31 cellular contexts compared by ENCODE assay signal in genomic region chr5:167998148-167998767, GRCh38.
DNase-seq lines count a peak whose midpoint lies in the region; ATAC-seq and TF ChIP-seq lines count a peak whose summit lies in the region.
"Had no signal": no experiment of that assay in that cellular context is flagged by ENCODE, and none has a peak within 500 bp of the region (broad histone marks: within the 10 kb centered on the region; RNA-seq: fewer than 3 reads in every experiment).

No MANE protein-coding gene starts in this region.

- H3K4me3 ChIP-seq in GM23248 (no peak overlapping the region), SJSA1 (no peak overlapping the region), kidney epithelial cell (ENCODE audit: low read depth, low read length) (no peak overlapping the region), spleen (no peak overlapping the region)
- H3K4me3 ChIP-seq: dorsolateral prefrontal cortex, esophagus squamous epithelium, gastroesophageal sphincter, sigmoid colon, transverse colon had no signal

- H2BK20ac ChIP-seq in H9 (ENCODE audit: low read depth, low read length, poor library complexity, severe bottlenecking), result no peak overlapping the region

- intact Hi-C loops in spleen (cut with DNase I; ENCODE audit: low total_unique reads), result no loop called here

- no peak overlapping the region for H3T11ph ChIP-seq in H9 (ENCODE audit: low read length)

- no peak for ATAC-seq in stimulated activated memory B cell treated with anti-CD40 and anti-IgM and Interleukin-4, amounts not matched to agents 10 μg/mL and 1 μg/mL and 100 μg/mL, for 72 hours
- no peak for ATAC-seq in GM21619 (IDR thresholded peaks at IDR 0.05; ENCODE audit: unreplicated experiment)
- ATAC-seq: gastroesophageal sphincter had no signal

- peaks cover 30% of the 10 kb centered on the region for H3K79me2 ChIP-seq in GM23248 (ENCODE audit: insufficient read depth)
- no peaks in the 10 kb centered on the region for H3K79me2 ChIP-seq in H9 (ENCODE audit: insufficient read depth, low read length)

- H3K27me3 ChIP-seq in GM23248 (replicated peaks; ENCODE audit: insufficient read depth), result no peaks in the 10 kb centered on the region
- H3K27me3 ChIP-seq in SJSA1 (replicated peaks), result no peaks in the 10 kb centered on the region
- no peaks in the 10 kb centered on the region for H3K27me3 ChIP-seq in kidney epithelial cell (ENCODE audit: control insufficient read depth, insufficient read depth, low read length)
- no peaks in the 10 kb centered on the region for H3K27me3 ChIP-seq in spleen (replicated peaks in 1 of 7)
- no peaks in the 10 kb centered on the region for H3K27me3 ChIP-seq in H9 (ENCODE audit: insufficient read depth, low read length)
- H3K27me3 ChIP-seq: brain microvascular endothelial cell, dorsolateral prefrontal cortex, gastroesophageal sphincter, sigmoid colon, transverse colon had no signal

- no peaks in the 10 kb centered on the region for H3K9me2 ChIP-seq in GM23248 (ENCODE audit: insufficient read depth)

- H3K9me3 ChIP-seq in GM23248 (ENCODE audit: low read depth), result no peaks in the 10 kb centered on the region
- H3K9me3 ChIP-seq in SJSA1 (replicated peaks), result no peaks in the 10 kb centered on the region
- H3K9me3 ChIP-seq in spleen, result no peaks in the 10 kb centered on the region
- no peaks in the 10 kb centered on the region for H3K9me3 ChIP-seq in H9 (ENCODE audit: control insufficient read depth, low read depth, low read length)
- H3K9me3 ChIP-seq: esophagus squamous epithelium, gastroesophageal sphincter, sigmoid colon, transverse colon had no signal

- H3K27ac Mint-ChIP-seq in stimulated activated memory B cell treated with anti-CD40 and anti-IgM and Interleukin-4, amounts not matched to agents 10 μg/mL and 1 μg/mL and 100 μg/mL, for 72 hours, result no peak overlapping the region
- no peak overlapping the region for H3K27ac Mint-ChIP-seq in H9
- H3K27ac Mint-ChIP-seq: activated CD4-positive, alpha-beta memory T cell treated with anti-CD3 and anti-CD28 coated beads for 36 hours; activated T-helper 1 cell treated with anti-CD3 and anti-CD28 coated beads, Interleukin-12 subunit alpha, Interleukin-12 subunit beta, Interleukin-2, Interleukin-4 antibody, amounts not matched to agents 30 ng/mL and 10 ng/mL and 1 ng/mL, durations not matched to agents 14 hours and 24 hours and 36 hours; B cell; CD4-positive, alpha-beta memory T cell; T-helper 2 cell treated with Interferon-gamma antibody and Interleukin-4, amounts not matched to agents 5 μg/mL and 100 μg/mL, for 36 hours had no signal

- in situ Hi-C loops in GM23248 (cut with MboI), result no loop called here

- H3K27ac ChIP-seq in GM23248 (no peak overlapping the region), SJSA1 (peak overlapping the region; percentile 22), spleen (no peak overlapping the region), H9 (ENCODE audit: insufficient read length, low read depth, low read length) (no peak overlapping the region)
- H3K27ac ChIP-seq: brain microvascular endothelial cell, dorsolateral prefrontal cortex, esophagus squamous epithelium, gastroesophageal sphincter, sigmoid colon, transverse colon had no signal

- H3K4me1 Mint-ChIP-seq in stimulated activated memory B cell treated with anti-CD40 and anti-IgM and Interleukin-4, amounts not matched to agents 10 μg/mL and 1 μg/mL and 100 μg/mL, for 72 hours, result no peaks in the 10 kb centered on the region
- no peaks in the 10 kb centered on the region for H3K4me1 Mint-ChIP-seq in H9
- H3K4me1 Mint-ChIP-seq: B cell; CD4-positive, alpha-beta memory T cell had no signal

- H4K91ac ChIP-seq in H9 (ENCODE audit: insufficient read length, low read depth, low read length), result no peak overlapping the region

- DNase-seq in GM23248 (peak; percentile 30), SJSA1 (ENCODE audit: low read depth in 1 of 2, low spot score in 2 of 2) (peak in 1 of 2 experiments; percentile 40), glomerular visceral epithelial cell (ENCODE audit: extremely low spot score) (peak; percentile 33), kidney epithelial cell (ENCODE audit: low read depth) (peak; percentile 49), spleen (no peak), H9 (no peak)
- DNase-seq: activated CD4-positive, alpha-beta memory T cell treated with anti-CD3 and anti-CD28 coated beads for 36 hours; activated CD4-positive, alpha-beta T cell treated with anti-CD3 and anti-CD28 coated beads for 1 hour; activated CD8-positive, alpha-beta memory T cell treated with anti-CD3 and anti-CD28 coated beads, Interleukin-2, amount 50 U/mL, for 4 hours; activated naive CD4-positive, alpha-beta T cell treated with Interleukin-2 at 50 U/mL for 16 hours; brain microvascular endothelial cell; CD4-positive, alpha-beta memory T cell; DMS153; dorsolateral prefrontal cortex; esophagus squamous epithelium; hypothalamus; KBM-7; NCI-H2081; NCI-H524 treated with DMSO at 0.1 percent for 48 hours; NK-92 treated with Interleukin-12 subunit alpha and Interleukin-12 subunit beta, amount 100 ng/mL, for 24 hours; posterior cingulate gyrus; sigmoid colon; stimulated activated CD4-positive, alpha-beta T cell treated with anti-CD3 and anti-CD28 coated beads, Interleukin-15, amount 100 ng/mL, for 24 hours; stimulated activated CD4-positive, alpha-beta T cell treated with anti-CD3 and anti-CD28 coated beads, Interleukin-4, amount 100 ng/mL, for 4 hours; transverse colon had no signal

- no peaks in the 10 kb centered on the region for H3K79me1 ChIP-seq in H9 (ENCODE audit: insufficient read depth, low read depth, low read length, poor library complexity, severe bottlenecking)

- no peak overlapping the region for H2AK5ac ChIP-seq in H9 (ENCODE audit: insufficient read length, low read length)

- no peak overlapping the region for H3K14ac ChIP-seq in H9 (ENCODE audit: insufficient read depth, low read length)

- no peak overlapping the region for H3K4me2 ChIP-seq in GM23248 (ENCODE audit: unreplicated experiment)
- no peak overlapping the region for H3K4me2 ChIP-seq in H9 (ENCODE audit: insufficient read depth, insufficient read length, low read length)

- H4K5ac ChIP-seq in H9 (ENCODE audit: insufficient read length, low read depth, low read length), result no peak overlapping the region

- H3K36me3 Mint-ChIP-seq in stimulated activated memory B cell treated with anti-CD40 and anti-IgM and Interleukin-4, amounts not matched to agents 10 μg/mL and 1 μg/mL and 100 μg/mL, for 72 hours, result no peaks in the 10 kb centered on the region
- H3K36me3 Mint-ChIP-seq in H9 (ENCODE audit: insufficient read depth in 1 of 3, low read depth in 3 of 3), result no peaks in the 10 kb centered on the region
- H3K36me3 Mint-ChIP-seq: activated CD4-positive, alpha-beta memory T cell treated with anti-CD3 and anti-CD28 coated beads for 36 hours; CD4-positive, alpha-beta memory T cell had no signal

- H4K8ac ChIP-seq in H9 (replicated peaks; ENCODE audit: insufficient read length, low read depth, low read length), result no peak overlapping the region

- 74 to 78% methylated on average over 6 of the region's 6 CpGs for WGBS in GM23248 (ENCODE audit: low coverage in 1 of 2, low lambda C conversion rate in 2 of 2, missing lambda C conversion rate in 2 of 2), 2 experiments
- WGBS in spleen, 5 donors, result 79 to 85% (median 82%) methylated on average over 6 of the region's 6 CpGs
- no CpG with 5 or more reads among the region's 6 CpGs for WGBS in H9 (ENCODE audit: extremely low coverage, insufficient read length, low lambda C conversion rate)

- H3K9ac ChIP-seq in GM23248 (no peak overlapping the region), H9 (ENCODE audit: extremely low read depth, insufficient read length, low read length) (no peak overlapping the region)

- no peak overlapping the region for H2BK12ac ChIP-seq in H9 (ENCODE audit: insufficient read length, low read depth, low read length)

- no peaks in the 10 kb centered on the region for H3K23me2 ChIP-seq in H9 (ENCODE audit: insufficient read length, low read depth, low read length, poor library complexity, severe bottlenecking)

- H3K36me3 ChIP-seq in GM23248 (ENCODE audit: low read depth) (peaks cover 13% of the 10 kb centered on the region; the same call in 1 of the 2 replicates), SJSA1 (peaks cover 48% of the 10 kb centered on the region), kidney epithelial cell (ENCODE audit: control insufficient read depth, insufficient read depth, low read length) (no peaks in the 10 kb centered on the region), spleen (no peaks in the 10 kb centered on the region)
- H3K36me3 ChIP-seq: brain microvascular endothelial cell, esophagus squamous epithelium, gastroesophageal sphincter, sigmoid colon, transverse colon had no signal

- no peak for TF ChIP-seq POLR2A in spleen (IDR thresholded peaks at IDR 0.05)

- H2AFZ ChIP-seq in GM23248 (no peak overlapping the region), H9 (ENCODE audit: low read length) (no peak overlapping the region)

- H2BK15ac ChIP-seq in H9 (ENCODE audit: low read depth, low read length), result no peak overlapping the region

- H3K4me1 ChIP-seq in GM23248 (ENCODE audit: insufficient read depth) (no peaks in the 10 kb centered on the region), SJSA1 (replicated peaks) (peaks cover 27% of the 10 kb centered on the region), spleen (no peaks in the 10 kb centered on the region), H9 (ENCODE audit: insufficient read depth, low read length) (no peaks in the 10 kb centered on the region)
- H3K4me1 ChIP-seq: gastroesophageal sphincter, transverse colon had no signal

- H4K20me1 ChIP-seq in GM23248 (ENCODE audit: insufficient read depth) (no peaks in the 10 kb centered on the region), H9 (ENCODE audit: control insufficient read depth, insufficient read depth, insufficient read length) (no peaks in the 10 kb centered on the region)

- H3K4ac ChIP-seq in H9 (ENCODE audit: low read depth, low read length), result no peak overlapping the region

- no peak overlapping the region for H2BK5ac ChIP-seq in H9 (ENCODE audit: insufficient read length, low read length)

- TF ChIP-seq CTCF in kidney epithelial cell (IDR thresholded peaks at IDR 0.05; ENCODE audit: insufficient read depth, low read length, poor library complexity, severe bottlenecking), result no peak
- TF ChIP-seq CTCF in spleen (IDR thresholded peaks at IDR 0.05 in 8 of 11, conservative IDR thresholded peaks at IDR 0.05 in 3 of 11), result no peak
- no peak for TF ChIP-seq CTCF in H9 (conservative IDR thresholded peaks at IDR 0.05)

- no peak overlapping the region for H3K4me3 Mint-ChIP-seq in stimulated activated memory B cell treated with anti-CD40 and anti-IgM and Interleukin-4, amounts not matched to agents 10 μg/mL and 1 μg/mL and 100 μg/mL, for 72 hours
- no peak overlapping the region for H3K4me3 Mint-ChIP-seq in H9
- H3K4me3 Mint-ChIP-seq: activated CD4-positive, alpha-beta memory T cell treated with anti-CD3 and anti-CD28 coated beads for 36 hours; activated T-helper 1 cell treated with anti-CD3 and anti-CD28 coated beads, Interleukin-12 subunit alpha, Interleukin-12 subunit beta, Interleukin-2, Interleukin-4 antibody, amounts not matched to agents 30 ng/mL and 10 ng/mL and 1 ng/mL, durations not matched to agents 14 hours and 24 hours and 36 hours; B cell; CD4-positive, alpha-beta memory T cell; T-helper 2 cell treated with Interferon-gamma antibody and Interleukin-4, amounts not matched to agents 5 μg/mL and 100 μg/mL, for 36 hours had no signal

- no peak overlapping the region for H3K23ac ChIP-seq in H9 (ENCODE audit: insufficient read length, low read depth, low read length)

- H3K27me3 Mint-ChIP-seq in stimulated activated memory B cell treated with anti-CD40 and anti-IgM and Interleukin-4, amounts not matched to agents 10 μg/mL and 1 μg/mL and 100 μg/mL, for 72 hours, result no peaks in the 10 kb centered on the region
- peaks cover 3% of the 10 kb centered on the region; the same call in 1 of the 2 replicates for H3K27me3 Mint-ChIP-seq in H9 (ENCODE audit: low read depth)
- H3K27me3 Mint-ChIP-seq: activated CD4-positive, alpha-beta memory T cell treated with anti-CD3 and anti-CD28 coated beads for 36 hours; B cell; CD4-positive, alpha-beta memory T cell had no signal

- H2BK120ac ChIP-seq in H9 (ENCODE audit: low read depth, low read length, poor library complexity, severe bottlenecking), result no peak overlapping the region

- no peaks in the 10 kb centered on the region for H3F3A ChIP-seq in GM23248 (ENCODE audit: insufficient read depth)

- no peak overlapping the region for H3K18ac ChIP-seq in H9 (ENCODE audit: insufficient read length, low read depth, low read length)

- no peak overlapping the region for H3K56ac ChIP-seq in H9 (ENCODE audit: insufficient read length, low read depth, low read length)

- no peaks in the 10 kb centered on the region for H3K9me3 Mint-ChIP-seq in stimulated activated memory B cell treated with anti-CD40 and anti-IgM and Interleukin-4, amounts not matched to agents 10 μg/mL and 1 μg/mL and 100 μg/mL, for 72 hours
- no peaks in the 10 kb centered on the region for H3K9me3 Mint-ChIP-seq in H9
- H3K9me3 Mint-ChIP-seq: activated CD4-positive, alpha-beta memory T cell treated with anti-CD3 and anti-CD28 coated beads for 36 hours; activated T-helper 1 cell treated with anti-CD3 and anti-CD28 coated beads, Interleukin-12 subunit alpha, Interleukin-12 subunit beta, Interleukin-2, Interleukin-4 antibody, amounts not matched to agents 30 ng/mL and 10 ng/mL and 1 ng/mL, durations not matched to agents 14 hours and 24 hours and 36 hours; T-helper 2 cell treated with Interferon-gamma antibody and Interleukin-4, amounts not matched to agents 5 μg/mL and 100 μg/mL, for 36 hours had no signal

Comparison
In these comparisons a context has a peak if more than half of its experiments do, and no peak if none do; other contexts are left out.
1. DNase-seq: peak in GM23248 (single experiment), glomerular visceral epithelial cell (single experiment) and kidney epithelial cell (single experiment); none in spleen (single experiment) and H9 (single experiment).